ENCODE assay signal across 2 cellular contexts in genomic region chr12:114414031-114414865, GRCh38.
TF ChIP-seq lines count a peak whose summit lies in the region.

No MANE protein-coding gene starts in this region.

TF ChIP-seq in SK-N-SH treated with all-trans-retinoic acid at 6 μM for 48 hours, 23 proteins besides CTCF, POLR2A, EP300 and RAD21 (continued from another document):
- no peak for TF ChIP-seq POU6F1 (CRISPR knock-in tag; IDR thresholded peaks at IDR 0.05; ENCODE audit: borderline replicate concordance, low read depth)
- TF ChIP-seq GLIS3 (CRISPR knock-in tag; IDR thresholded peaks at IDR 0.05), result no peak
- no peak for TF ChIP-seq ZFP30 (CRISPR knock-in tag; IDR thresholded peaks at IDR 0.05)
- no peak for TF ChIP-seq ZC3H10 (CRISPR knock-in tag; IDR thresholded peaks at IDR 0.05)
- no peak for TF ChIP-seq ESRRG (CRISPR knock-in tag; IDR thresholded peaks at IDR 0.05)
- TF ChIP-seq PATZ1 (CRISPR knock-in tag; IDR thresholded peaks at IDR 0.05; ENCODE audit: borderline replicate concordance), result no peak
- TF ChIP-seq ISL1 (CRISPR knock-in tag; IDR thresholded peaks at IDR 0.05), result no peak
- TF ChIP-seq RARB (CRISPR knock-in tag; IDR thresholded peaks at IDR 0.05), result no peak

TF ChIP-seq in SK-N-SH, 30 proteins besides CTCF, POLR2A, EP300 and RAD21 (continued from another document):
- TF ChIP-seq ZBTB33 (IDR thresholded peaks at IDR 0.05; ENCODE audit: borderline replicate concordance, low read depth) (no peak), USF2 (IDR thresholded peaks at IDR 0.05; ENCODE audit: borderline replicate concordance, low read depth, low read length) (no peak), ELF1 (IDR thresholded peaks at IDR 0.05) (no peak), REST (IDR thresholded peaks at IDR 0.05; ENCODE audit: low read depth, low read length) (no peak), SIN3A (IDR thresholded peaks at IDR 0.05; ENCODE audit: borderline replicate concordance, low read depth, low read length) (no peak), NRF1 (IDR thresholded peaks at IDR 0.05; ENCODE audit: low read depth, low read length) (no peak), MXI1 (IDR thresholded peaks at IDR 0.05; ENCODE audit: low read depth, low read length) (no peak), NFIC (IDR thresholded peaks at IDR 0.05; ENCODE audit: borderline replicate concordance) (no peak), IRF3 (IDR thresholded peaks at IDR 0.05; ENCODE audit: low read depth, low read length) (no peak), GATA2 (CRISPR knock-in tag; IDR thresholded peaks at IDR 0.05) (no peak), TCF12 (IDR thresholded peaks at IDR 0.05) (no peak), JUND (IDR thresholded peaks at IDR 0.05) (no peak), RFX5 (IDR thresholded peaks at IDR 0.05; ENCODE audit: low read length) (no peak)
TF ChIP-seq in SK-N-SH: peak in this region for 0.
